In genomic region chr2:233588410-233588809, GRCh38 we compare ENCODE assay signal across 21 cellular contexts. TPM values are rescaled to one million over a fixed set of nuclear protein-coding genes. Genes with fewer than 3 reads are reported as not detected.
DNase-seq lines count a peak whose midpoint lies in the region; ATAC-seq, FAIRE-seq and TF ChIP-seq lines count a peak whose summit lies in the region.
"Had no signal": no experiment of that assay in that cellular context is flagged by ENCODE, and none has a peak within 500 bp of the region (broad histone marks: within the 10 kb centered on the region; RNA-seq: fewer than 3 reads in every experiment).

No MANE protein-coding gene starts in this region.

- POLR2A ChIA-PET in CD4-positive, alpha-beta T cell (lab: Charles Lee), result no interaction called here

- intact Hi-C loops in left colon (cut with DNase I, micrococcal nuclease), result no loop called here
- intact Hi-C loops in CD4-positive, alpha-beta T cell (cut with DNase I, micrococcal nuclease), result no loop called here

- DNase-seq in left colon (no peak), small intestine (peak; percentile 53)
- no peak for DNase-seq in CD4-positive, alpha-beta T cell
- no peak for DNase-seq in activated naive CD4-positive, alpha-beta T cell (lab: John Stamatoyannopoulos, UW)
- DNase-seq: C1 segment of cervical spinal cord; Caco-2; CD8-positive, alpha-beta T cell; DMS 273 treated with DMSO at 0.1 percent for 48 hours; DMS79 treated with DMSO at 0.1 percent for 48 hours; GF-D8; H9 had no signal

- TF ChIP-seq CTCF in CD4-positive, alpha-beta T cell (IDR thresholded peaks at IDR 0.05), result no peak

- no peak overlapping the region for H3K27ac Mint-ChIP-seq in CD4-positive, alpha-beta T cell
- H3K27ac Mint-ChIP-seq: CD8-positive, alpha-beta T cell; H9 had no signal

- 67 to 83% (median 77%) methylated on average over 2 of the region's 2 CpGs for WGBS in small intestine, 3 donors

- H3K4me1 Mint-ChIP-seq in CD4-positive, alpha-beta T cell (ENCODE audit: low read depth), result no peaks in the 10 kb centered on the region

- no peaks in the 10 kb centered on the region for H3K36me3 ChIP-seq in small intestine (ENCODE audit: control insufficient read depth in 2 of 2, insufficient read depth in 2 of 2, low read length in 2 of 2)

- no peaks in the 10 kb centered on the region for H3K27me3 ChIP-seq in small intestine (ENCODE audit: control insufficient read depth in 2 of 2, insufficient read depth in 2 of 2, low read length in 2 of 2)
- peaks cover 12% of the 10 kb centered on the region for H3K27me3 ChIP-seq in CD4-positive, alpha-beta T cell (ENCODE audit: control insufficient read depth, insufficient read depth, low read length)

- no peaks in the 10 kb centered on the region for H3K4me1 ChIP-seq in small intestine (ENCODE audit: control insufficient read depth in 2 of 2, insufficient read depth in 1 of 2, low read depth in 1 of 2, low read length in 1 of 2)
- H3K4me1 ChIP-seq: Caco-2 had no signal

- ATAC-seq in left colon (peak; percentile 64), HG03095 (IDR thresholded peaks at IDR 0.05; ENCODE audit: unreplicated experiment) (no peak)
- ATAC-seq in CD4-positive, alpha-beta T cell (ENCODE audit: poor library complexity), result no peak
- ATAC-seq: CD8-positive, alpha-beta T cell; HCT116 had no signal

- H3K9me3 Mint-ChIP-seq in CD4-positive, alpha-beta T cell, result no peaks in the 10 kb centered on the region
- H3K9me3 Mint-ChIP-seq: CD8-positive, alpha-beta T cell had no signal

- H3K4me3 ChIP-seq in small intestine (ENCODE audit: low read depth in 1 of 2, low read length in 2 of 2), result no peak overlapping the region

- H3K27me3 Mint-ChIP-seq in CD4-positive, alpha-beta T cell, result peaks cover 45% of the 10 kb centered on the region

- peak; percentile 20 for FAIRE-seq in TTC549 (lab: Jason Lieb, UNC)
- FAIRE-seq in small intestine (lab: Jason Lieb, UNC), result no peak
- FAIRE-seq: GM12891, GM18507 had no signal

- H3K4me3 Mint-ChIP-seq in CD4-positive, alpha-beta T cell, result no peak overlapping the region
- H3K4me3 Mint-ChIP-seq: CD8-positive, alpha-beta T cell; H9 had no signal

- no peaks in the 10 kb centered on the region for H3K9me3 ChIP-seq in small intestine (ENCODE audit: control insufficient read depth, low read depth)
- no peaks in the 10 kb centered on the region for H3K9me3 ChIP-seq in CD4-positive, alpha-beta T cell (ENCODE audit: control insufficient read depth, low read length)
- H3K9me3 ChIP-seq: Caco-2 had no signal

- CTCF ChIA-PET in CD4-positive, alpha-beta T cell (lab: Charles Lee), result no interaction called here

- H3K36me3 Mint-ChIP-seq in CD4-positive, alpha-beta T cell (ENCODE audit: low read depth), result no peaks in the 10 kb centered on the region
- H3K36me3 Mint-ChIP-seq: CD8-positive, alpha-beta T cell had no signal

- no peak overlapping the region for H3K27ac ChIP-seq in small intestine (ENCODE audit: low read depth in 1 of 2, low read length in 1 of 2)
- no peak overlapping the region for H3K27ac ChIP-seq in CD4-positive, alpha-beta T cell (ENCODE audit: low read depth, low read length)

RNA-seq across cellular contexts. Expression of gene USP40, which starts 21.8 kb away (rescaled TPM):
- 10 to 100 TPM; 26.4 to 27.9 TPM for total RNA-seq in left colon
- 10 to 100 TPM; 19.3 to 40.9 (median 27.8) TPM for polyA plus RNA-seq in small intestine
- 1 to 10 TPM; 7.2 to 8.7 TPM for total RNA-seq in CD4-positive, alpha-beta T cell

RNA-seq across cellular contexts. Expression of gene UGT1A8, which starts 29.0 kb away (rescaled TPM):
- 10 to 100 TPM; 19.3 to 25.1 TPM for total RNA-seq in left colon
- 10 to 100 TPM in 1 of 3 donors, 1 to 10 TPM in 2; 3.3 to 13.6 (median 6.5) TPM for polyA plus RNA-seq in small intestine
- not detected for total RNA-seq in CD4-positive, alpha-beta T cell
- total RNA-seq: A172; A673; CD8-positive, alpha-beta T cell; G401; H4; H9 had no signal
- polyA plus RNA-seq: BJ had no signal

RNA-seq across cellular contexts. Expression of gene UGT1A10, which starts 47.8 kb away (rescaled TPM):
- total RNA-seq in left colon, result 100 to 1,000 TPM in 1 of 2 donors, 10 to 100 TPM in 1; 84.8 to 112 TPM
- polyA plus RNA-seq in small intestine, result 10 to 100 TPM; 18.1 to 30.0 (median 19.0) TPM
- not detected for total RNA-seq in CD4-positive, alpha-beta T cell
- total RNA-seq: A172; A673; CD8-positive, alpha-beta T cell; G401; H4; H9 had no signal
- polyA plus RNA-seq: BJ had no signal

Comparison
In these comparisons a context has a peak if more than half of its experiments do, and no peak if none do; other contexts are left out.
1. RNA of gene UGT1A8, which starts 29.0 kb away (total RNA-seq): 19.3 to 25.1 TPM in left colon; not detected in CD4-positive, alpha-beta T cell; every median in the first group is over 10 times any median in the second.
2. RNA of gene UGT1A10, which starts 47.8 kb away (total RNA-seq): 84.8 to 112 TPM in left colon; not detected in CD4-positive, alpha-beta T cell; every median in the first group is over 10 times any median in the second.